ENCODE assay signal across 11 cellular contexts in genomic region chr3:128432898-128433629, GRCh38. TPM values are rescaled to one million over a fixed set of nuclear protein-coding genes. Genes with fewer than 3 reads are reported as not detected.
A peak's percentile ranks its signal among the peaks of the same experiment; 100 is the strongest.
DNase-seq lines count a peak whose midpoint lies in the region; ATAC-seq lines count a peak whose summit lies in the region.
"Had no signal": no experiment of that assay in that cellular context is flagged by ENCODE, and none has a peak within 500 bp of the region (broad histone marks: within the 10 kb centered on the region; RNA-seq: fewer than 3 reads in every experiment).

No MANE protein-coding gene starts in this region.

- peak; percentile 18 for DNase-seq in NCI-H1092 treated with DMSO at 0.1 percent for 48 hours (lab: John Stamatoyannopoulos, UW)
- DNase-seq in NCI-H1092 (lab: John Stamatoyannopoulos, UW): no peak
- DNase-seq in NCI-H510A treated with DMSO at 0.1 percent for 48 hours (lab: John Stamatoyannopoulos, UW): peak; percentile 24
- DNase-seq in left ventricle myocardium superior: no peak
- no peak for DNase-seq in skeletal muscle cell (ENCODE audit: low read depth)
- DNase-seq in NOMO-1 treated with DMSO at 0.1 percent for 48 hours (lab: John Stamatoyannopoulos, UW; ENCODE audit: unreplicated experiment): no peak
- DNase-seq in Ammon's horn (ENCODE audit: low spot score): no peak
- DNase-seq: ACHN had no signal

- intact Hi-C loops in left ventricle myocardium superior (cut with micrococcal nuclease): no loop called here

- ATAC-seq in left ventricle myocardium superior (peak; percentile 50), HG03342 (IDR thresholded peaks at IDR 0.05; ENCODE audit: unreplicated experiment) (no peak)
- ATAC-seq: sciatic nerve had no signal

- H3K4me3 ChIP-seq in skeletal muscle cell (ENCODE audit: low read depth, low read length): peak overlapping the region; percentile 2

RNA-seq across cellular contexts. Expression of gene DNAJB8, which starts 33.6 kb away (rescaled TPM):
- total RNA-seq in left ventricle myocardium superior: not detected
- total RNA-seq: sciatic nerve, tibial nerve had no signal

RNA-seq across cellular contexts. Expression of gene GATA2, which starts 59.9 kb away (rescaled TPM):
- total RNA-seq in left ventricle myocardium superior: 8.0 TPM

Comparison
In these comparisons a context has a peak if more than half of its experiments do, and no peak if none do; other contexts are left out.
1. DNase-seq: peak in NCI-H1092 treated with DMSO at 0.1 percent for 48 hours (single experiment) and NCI-H510A treated with DMSO at 0.1 percent for 48 hours (single experiment); none in NCI-H1092 (single experiment), left ventricle myocardium superior (single experiment), skeletal muscle cell (single experiment), NOMO-1 treated with DMSO at 0.1 percent for 48 hours (single experiment) and Ammon's horn (single experiment).